ENCODE assay signal across 20 cellular contexts in genomic region chr1:30665621-30666020, GRCh38. TPM values are rescaled to one million over a fixed set of nuclear protein-coding genes. Genes with fewer than 3 reads are reported as not detected.
"Had no signal": no experiment of that assay in that cellular context is flagged by ENCODE, and none has a peak within 500 bp of the region (broad histone marks: within the 10 kb centered on the region; RNA-seq: fewer than 3 reads in every experiment).

No MANE protein-coding gene starts in this region.

- H3K27me3 ChIP-seq: colonic mucosa, ovary, right atrium auricular region, suprapubic skin, thyroid gland, upper lobe of right lung had no signal

- H3K4me3 Mint-ChIP-seq: nephron had no signal

- DNase-seq: cerebellar nuclear complex; colonic mucosa; effector CD4-positive, alpha-beta T cell; foreskin melanocyte; hippocampal formation; kidney glomerular epithelial cell; mesendoderm; naive B cell; small intestine; stimulated activated CD4-positive, alpha-beta T cell treated with anti-CD3 and anti-CD28 coated beads, Interleukin-12 subunit alpha, Interleukin-12 subunit beta, amount 100 ng/mL, for 4 hours; stimulated activated naive CD8-positive, alpha-beta T cell treated with anti-CD3 and anti-CD28 coated beads, Interleukin-15, Interleukin-2, amounts not matched to agents 100 U/mL and 50 U/mL, for 24 hours; thyroid gland had no signal

- H3K9me3 Mint-ChIP-seq: nephron had no signal

- H3K4me1 Mint-ChIP-seq: naive B cell had no signal

- ATAC-seq: heart left ventricle; stimulated activated naive CD8-positive, alpha-beta T cell treated with anti-CD3 and anti-CD28 coated beads, Interleukin-15, Interleukin-2, amounts not matched to agents 100 U/mL and 50 U/mL, for 24 hours; upper lobe of right lung had no signal

- H3K9me3 ChIP-seq: colonic mucosa, heart left ventricle, ovary, right atrium auricular region, suprapubic skin, thyroid gland, upper lobe of right lung had no signal

- H3K27ac Mint-ChIP-seq: nephron had no signal

- H3K4me3 ChIP-seq: colonic mucosa, heart left ventricle, ovary, right atrium auricular region, suprapubic skin, thyroid gland, upper lobe of right lung had no signal

- H3K36me3 Mint-ChIP-seq: naive B cell had no signal

- H3K4me1 ChIP-seq: colonic mucosa, heart left ventricle, right atrium auricular region, thyroid gland, upper lobe of right lung had no signal

- H3K36me3 ChIP-seq: colonic mucosa, heart left ventricle, ovary, right atrium auricular region, suprapubic skin, thyroid gland, upper lobe of right lung had no signal

- H3K27ac ChIP-seq: colonic mucosa, heart left ventricle, ovary, right atrium auricular region, suprapubic skin, thyroid gland, upper lobe of right lung had no signal

RNA-seq across cellular contexts. Expression of gene MATN1, which starts 57.8 kb away (rescaled TPM):
- total RNA-seq: colonic mucosa, posterior vena cava, right atrium auricular region, upper lobe of right lung had no signal
- polyA plus RNA-seq: heart left ventricle, liver had no signal
